Comparison of ENCODE assay signal across 1 cellular context in the genomic region with DNA sequence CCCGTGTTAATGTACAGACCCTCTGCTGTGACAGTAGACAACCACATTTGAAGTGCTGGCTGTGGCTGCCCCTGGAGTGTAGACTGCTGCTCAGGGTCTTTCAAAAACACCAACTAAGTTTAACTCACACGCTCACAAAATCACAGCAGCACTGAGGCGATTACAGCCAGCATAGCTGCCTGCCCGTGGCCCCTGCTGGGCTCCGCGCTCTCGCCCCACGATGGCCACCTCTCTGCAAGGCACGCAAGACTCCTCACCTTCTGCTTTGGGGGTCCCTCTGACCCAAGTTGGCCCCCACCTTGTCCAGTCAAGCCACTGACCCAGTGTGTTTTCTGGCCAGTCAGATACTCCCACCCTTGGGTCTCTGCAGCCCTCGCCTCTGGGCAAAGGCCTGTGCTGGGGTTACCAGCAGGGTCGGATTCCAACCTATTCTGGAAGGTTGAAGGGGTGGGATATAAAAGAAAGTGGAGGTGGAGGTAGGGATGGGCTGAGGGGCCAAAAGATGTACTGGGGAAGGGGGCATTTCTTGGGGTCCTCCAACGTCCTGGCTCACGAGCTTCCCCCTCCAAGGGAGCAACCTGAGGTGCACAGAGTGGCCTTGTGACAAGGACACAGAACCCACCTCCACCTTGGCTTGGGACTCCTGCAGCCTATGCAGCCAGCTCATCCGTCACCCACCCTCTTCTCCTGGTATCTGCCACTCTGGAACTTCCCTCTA.
TF ChIP-seq lines count a peak whose summit lies in the region.

No MANE protein-coding gene starts in this region.

TF ChIP-seq in GM23338, 12 proteins besides CTCF, POLR2A, EP300 and RAD21 (continued from another document):
- TF ChIP-seq, protein P1, sequence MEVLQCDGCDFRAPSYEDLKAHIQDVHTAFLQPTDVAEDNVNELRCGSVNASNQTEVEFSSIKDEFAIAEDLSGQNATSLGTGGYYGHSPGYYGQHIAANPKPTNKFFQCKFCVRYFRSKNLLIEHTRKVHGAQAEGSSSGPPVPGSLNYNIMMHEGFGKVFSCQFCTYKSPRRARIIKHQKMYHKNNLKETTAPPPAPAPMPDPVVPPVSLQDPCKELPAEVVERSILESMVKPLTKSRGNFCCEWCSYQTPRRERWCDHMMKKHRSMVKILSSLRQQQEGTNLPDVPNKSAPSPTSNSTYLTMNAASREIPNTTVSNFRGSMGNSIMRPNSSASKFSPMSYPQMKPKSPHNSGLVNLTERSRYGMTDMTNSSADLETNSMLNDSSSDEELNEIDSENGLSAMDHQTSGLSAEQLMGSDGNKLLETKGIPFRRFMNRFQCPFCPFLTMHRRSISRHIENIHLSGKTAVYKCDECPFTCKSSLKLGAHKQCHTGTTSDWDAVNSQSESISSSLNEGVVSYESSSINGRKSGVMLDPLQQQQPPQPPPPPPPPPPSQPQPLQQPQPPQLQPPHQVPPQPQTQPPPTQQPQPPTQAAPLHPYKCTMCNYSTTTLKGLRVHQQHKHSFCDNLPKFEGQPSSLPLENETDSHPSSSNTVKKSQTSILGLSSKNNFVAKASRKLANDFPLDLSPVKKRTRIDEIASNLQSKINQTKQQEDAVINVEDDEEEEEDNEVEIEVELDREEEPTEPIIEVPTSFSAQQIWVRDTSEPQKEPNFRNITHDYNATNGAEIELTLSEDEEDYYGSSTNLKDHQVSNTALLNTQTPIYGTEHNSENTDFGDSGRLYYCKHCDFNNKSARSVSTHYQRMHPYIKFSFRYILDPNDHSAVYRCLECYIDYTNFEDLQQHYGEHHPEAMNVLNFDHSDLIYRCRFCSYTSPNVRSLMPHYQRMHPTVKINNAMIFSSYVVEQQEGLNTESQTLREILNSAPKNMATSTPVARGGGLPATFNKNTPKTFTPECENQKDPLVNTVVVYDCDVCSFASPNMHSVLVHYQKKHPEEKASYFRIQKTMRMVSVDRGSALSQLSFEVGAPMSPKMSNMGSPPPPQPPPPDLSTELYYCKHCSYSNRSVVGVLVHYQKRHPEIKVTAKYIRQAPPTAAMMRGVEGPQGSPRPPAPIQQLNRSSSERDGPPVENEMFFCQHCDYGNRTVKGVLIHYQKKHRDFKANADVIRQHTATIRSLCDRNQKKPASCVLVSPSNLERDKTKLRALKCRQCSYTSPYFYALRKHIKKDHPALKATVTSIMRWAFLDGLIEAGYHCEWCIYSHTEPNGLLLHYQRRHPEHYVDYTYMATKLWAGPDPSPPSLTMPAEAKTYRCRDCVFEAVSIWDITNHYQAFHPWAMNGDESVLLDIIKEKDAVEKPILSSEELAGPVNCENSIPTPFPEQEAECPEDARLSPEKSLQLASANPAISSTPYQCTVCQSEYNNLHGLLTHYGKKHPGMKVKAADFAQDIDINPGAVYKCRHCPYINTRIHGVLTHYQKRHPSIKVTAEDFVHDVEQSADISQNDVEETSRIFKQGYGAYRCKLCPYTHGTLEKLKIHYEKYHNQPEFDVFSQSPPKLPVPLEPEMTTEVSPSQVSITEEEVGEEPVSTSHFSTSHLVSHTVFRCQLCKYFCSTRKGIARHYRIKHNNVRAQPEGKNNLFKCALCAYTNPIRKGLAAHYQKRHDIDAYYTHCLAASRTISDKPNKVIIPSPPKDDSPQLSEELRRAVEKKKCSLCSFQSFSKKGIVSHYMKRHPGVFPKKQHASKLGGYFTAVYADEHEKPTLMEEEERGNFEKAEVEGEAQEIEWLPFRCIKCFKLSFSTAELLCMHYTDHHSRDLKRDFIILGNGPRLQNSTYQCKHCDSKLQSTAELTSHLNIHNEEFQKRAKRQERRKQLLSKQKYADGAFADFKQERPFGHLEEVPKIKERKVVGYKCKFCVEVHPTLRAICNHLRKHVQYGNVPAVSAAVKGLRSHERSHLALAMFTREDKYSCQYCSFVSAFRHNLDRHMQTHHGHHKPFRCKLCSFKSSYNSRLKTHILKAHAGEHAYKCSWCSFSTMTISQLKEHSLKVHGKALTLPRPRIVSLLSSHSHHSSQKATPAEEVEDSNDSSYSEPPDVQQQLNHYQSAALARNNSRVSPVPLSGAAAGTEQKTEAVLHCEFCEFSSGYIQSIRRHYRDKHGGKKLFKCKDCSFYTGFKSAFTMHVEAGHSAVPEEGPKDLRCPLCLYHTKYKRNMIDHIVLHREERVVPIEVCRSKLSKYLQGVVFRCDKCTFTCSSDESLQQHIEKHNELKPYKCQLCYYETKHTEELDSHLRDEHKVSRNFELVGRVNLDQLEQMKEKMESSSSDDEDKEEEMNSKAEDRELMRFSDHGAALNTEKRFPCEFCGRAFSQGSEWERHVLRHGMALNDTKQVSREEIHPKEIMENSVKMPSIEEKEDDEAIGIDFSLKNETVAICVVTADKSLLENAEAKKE (CRISPR knock-in tag; IDR thresholded peaks at IDR 0.05), result no peak
- TF ChIP-seq POLR2AphosphoS5 (IDR thresholded peaks at IDR 0.05; ENCODE audit: low read depth) (no peak), STAT1 (IDR thresholded peaks at IDR 0.05; ENCODE audit: unreplicated experiment) (no peak)
TF ChIP-seq in GM23338: peak in this region for 0.
